Comparison of ENCODE assay signal across 24 cellular contexts in genomic region chr10:85599081-85599480, GRCh38.
DNase-seq lines count a peak whose midpoint lies in the region; ATAC-seq, FAIRE-seq and TF ChIP-seq lines count a peak whose summit lies in the region.
"Had no signal": no experiment of that assay in that cellular context is flagged by ENCODE, and none has a peak within 500 bp of the region (broad histone marks: within the 10 kb centered on the region; RNA-seq: fewer than 3 reads in every experiment).

No MANE protein-coding gene starts in this region.

- H3K36me3 ChIP-seq in endodermal cell (ENCODE audit: control insufficient read depth, insufficient read depth, low read length): no peaks in the 10 kb centered on the region
- no peaks in the 10 kb centered on the region for H3K36me3 ChIP-seq in thyroid gland

- no peak overlapping the region for H3K9ac ChIP-seq in endodermal cell (ENCODE audit: extremely low read depth, low read length, poor library complexity, severe bottlenecking)
- H3K9ac ChIP-seq: KMS-11 had no signal

- H3K9me3 Mint-ChIP-seq in endodermal cell: no peaks in the 10 kb centered on the region

- H3K27ac Mint-ChIP-seq in endodermal cell: no peak overlapping the region

- peaks cover 47% of the 10 kb centered on the region for H3K4me1 Mint-ChIP-seq in endodermal cell

- ATAC-seq in GM21529 (IDR thresholded peaks at IDR 0.05; ENCODE audit: unreplicated experiment) (peak; percentile 29), HG02610 (IDR thresholded peaks at IDR 0.05; ENCODE audit: unreplicated experiment) (peak; percentile 7), GM18907 (IDR thresholded peaks at IDR 0.05; ENCODE audit: unreplicated experiment) (no peak)
- ATAC-seq: HCT116 had no signal

- H3K9me3 ChIP-seq in endodermal cell (ENCODE audit: control insufficient read depth, low read length) (no peaks in the 10 kb centered on the region), thyroid gland (no peaks in the 10 kb centered on the region)

- no peak overlapping the region for H3K4me3 ChIP-seq in endodermal cell (ENCODE audit: low read length)
- H3K4me3 ChIP-seq in thyroid gland (replicated peaks in 1 of 3): no peak overlapping the region
- H3K4me3 ChIP-seq: SK-N-MC had no signal

- no peak overlapping the region for H3K4me3 Mint-ChIP-seq in endodermal cell
- H3K4me3 Mint-ChIP-seq: CD4-positive, CD25-positive, alpha-beta regulatory T cell had no signal

- H3K27ac ChIP-seq in endodermal cell (ENCODE audit: low read depth, low read length) (no peak overlapping the region), thyroid gland (peak overlapping the region in 1 of 3 donors; percentile 24)
- H3K27ac ChIP-seq: KMS-11, RWPE1, SK-N-MC had no signal

- DNase-seq in endodermal cell (peak; percentile 26), thyroid gland (peak; percentile 31 to 54), HTR-8/SVneo (ENCODE audit: insufficient read length, low spot score) (no peak), NCI-H1930 (lab: John Stamatoyannopoulos, UW) (no peak)
- DNase-seq: CD4-positive, CD25-positive, alpha-beta regulatory T cell; EL; GF-D8; GOT3; IMR-90; NCI-H1105; NCI-H146; NCI-H2029 treated with DMSO at 0.1 percent for 48 hours; NCI-H345; NCI-H524; NCI-H774; NK-92 treated with Interleukin-12 subunit alpha and Interleukin-12 subunit beta, amount 100 ng/mL, for 24 hours; SHP77 treated with DMSO at 0.1 percent for 48 hours had no signal

- FAIRE-seq in HTR-8/SVneo (lab: Jason Lieb, UNC): no peak

- H3K36me3 Mint-ChIP-seq in endodermal cell (ENCODE audit: low read depth): no peaks in the 10 kb centered on the region
- H3K36me3 Mint-ChIP-seq: CD4-positive, CD25-positive, alpha-beta regulatory T cell had no signal

- TF ChIP-seq CTCF in endodermal cell (conservative IDR thresholded peaks at IDR 0.05) (no peak), thyroid gland (IDR thresholded peaks at IDR 0.05) (no peak)

- no peaks in the 10 kb centered on the region for H3K27me3 ChIP-seq in endodermal cell (ENCODE audit: control insufficient read depth, insufficient read depth, low read length, poor library complexity, severe bottlenecking)
- H3K27me3 ChIP-seq in thyroid gland: no peaks in the 10 kb centered on the region

- H3K27me3 Mint-ChIP-seq in endodermal cell (ENCODE audit: insufficient read depth): no peaks in the 10 kb centered on the region
- H3K27me3 Mint-ChIP-seq: CD4-positive, CD25-positive, alpha-beta regulatory T cell had no signal

- TF ChIP-seq POLR2A in thyroid gland (IDR thresholded peaks at IDR 0.05): no peak

- WGBS in endodermal cell (ENCODE audit: insufficient coverage in 1 of 2, insufficient read length in 1 of 2), 2 experiments: 94% methylated on average over 2 of the region's 2 CpGs
- 55 to 71% methylated on average over 2 of the region's 2 CpGs for WGBS in thyroid gland, 2 donors

- H3K4me1 ChIP-seq in endodermal cell (ENCODE audit: control insufficient read depth, insufficient read depth, low read length) (peaks cover 15% of the 10 kb centered on the region), thyroid gland (peaks cover 7 to 10% of the 10 kb centered on the region in 2 donors)

- intact Hi-C loops in thyroid gland (cut with DNase I): no loop called here

Comparison
In these comparisons a context has a peak if more than half of its experiments do, and no peak if none do; other contexts are left out.
1. DNase-seq: peak in endodermal cell (single experiment) and thyroid gland (2 of 2); none in HTR-8/SVneo (single experiment) and NCI-H1930 (0 of 2).